Comparison of ENCODE assay signal across 9 cellular contexts in the genomic region with DNA sequence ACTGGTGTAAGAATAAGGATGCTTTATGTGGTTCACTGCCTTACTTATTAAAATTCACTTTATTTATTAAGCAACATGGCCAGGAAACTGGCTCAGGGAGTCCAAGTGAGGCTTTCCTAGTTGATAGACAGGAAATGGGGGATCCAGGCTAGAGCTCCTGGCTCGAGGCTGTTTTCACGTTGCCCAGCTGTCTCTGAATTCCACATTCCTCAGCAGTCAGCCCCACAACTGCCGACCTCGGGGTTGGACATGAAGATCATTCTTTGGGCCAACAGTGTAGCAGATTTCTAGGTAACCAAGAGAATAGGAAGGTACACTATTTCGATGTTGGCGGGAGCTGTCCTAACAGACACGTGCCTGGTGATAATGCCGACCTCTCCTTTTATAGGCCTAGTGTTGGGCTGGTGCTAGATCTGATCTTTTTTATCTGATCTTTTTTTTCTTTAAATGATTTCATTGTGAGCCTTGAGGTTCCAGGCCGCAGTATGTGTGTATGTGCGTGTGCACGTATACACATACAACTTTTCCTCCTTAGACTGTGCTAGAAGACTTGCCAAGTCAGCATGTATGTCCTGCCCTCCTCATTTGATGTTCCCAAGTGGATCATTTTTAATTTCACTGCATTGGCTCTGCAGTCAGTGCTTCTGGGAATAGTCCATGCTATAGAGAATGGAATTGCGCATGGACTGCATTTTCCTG.
DNase-seq lines count a peak whose midpoint lies in the region; ATAC-seq and TF ChIP-seq lines count a peak whose summit lies in the region.
"Had no signal": no experiment of that assay in that cellular context is flagged by ENCODE, and none has a peak within 500 bp of the region (broad histone marks: within the 10 kb centered on the region; RNA-seq: fewer than 3 reads in every experiment).

No MANE protein-coding gene starts in this region.

- H3K27me3 ChIP-seq in heart left ventricle (no peaks in the 10 kb centered on the region), mesendoderm (ENCODE audit: insufficient read depth, low read length, poor library complexity) (no peaks in the 10 kb centered on the region), vagina (no peaks in the 10 kb centered on the region)

- H2BK120ac ChIP-seq in mesendoderm (ENCODE audit: low read depth, low read length), result no peak overlapping the region

- intact Hi-C loops in heart left ventricle (cut with DNase I), result loop anchor here in 6 of 10 donors (5.0 to 10.0 kb wide), 3 partner anchors 101 to 119 kb away; a partner anchor contains a TSS
- intact Hi-C loops in cardiac septum (cut with DNase I), result no loop called here
- intact Hi-C loops in vagina (cut with DNase I), result loop anchor here (10.0 kb wide), 1 partner anchor 104 kb away; a partner anchor contains a TSS

- TF ChIP-seq CTCF in heart left ventricle (IDR thresholded peaks at IDR 0.05), result no peak
- no peak for TF ChIP-seq CTCF in choroid plexus epithelial cell (conservative IDR thresholded peaks at IDR 0.05; ENCODE audit: low read depth, low read length)
- TF ChIP-seq CTCF in vagina (IDR thresholded peaks at IDR 0.05), result no peak

- no peaks in the 10 kb centered on the region for H3K79me1 ChIP-seq in mesendoderm (ENCODE audit: low read length)

- H3K27ac ChIP-seq in heart left ventricle, result peak overlapping the region in 11 of 12 donors; percentile 52 to 89 (median 78)
- no peak overlapping the region for H3K27ac ChIP-seq in mesendoderm (ENCODE audit: low read depth, low read length)
- peak overlapping the region; percentile 89 for H3K27ac ChIP-seq in vagina

- H4K5ac ChIP-seq in mesendoderm (ENCODE audit: low read length), result no peak overlapping the region

- H2AK5ac ChIP-seq in mesendoderm (ENCODE audit: low read length), result peak overlapping the region; percentile 43

- no peak overlapping the region for H3K4me2 ChIP-seq in mesendoderm (ENCODE audit: low read length)

- H2BK5ac ChIP-seq in mesendoderm (ENCODE audit: low read length), result peak overlapping the region; percentile 20

- DNase-seq in heart left ventricle, result no peak
- no peak for DNase-seq in cardiac septum (ENCODE audit: low spot score)
- peak; percentile 65 for DNase-seq in choroid plexus epithelial cell (ENCODE audit: low read depth)
- DNase-seq in mesendoderm, result peak; percentile 68
- DNase-seq in vagina (ENCODE audit: extremely low spot score in 2 of 2), result no peak
- no peak for DNase-seq in NCI-H2196 treated with DMSO at 0.1 percent for 48 hours (lab: John Stamatoyannopoulos, UW; ENCODE audit: unreplicated experiment)
- no peak for DNase-seq in SHP77 treated with DMSO at 0.1 percent for 48 hours (lab: John Stamatoyannopoulos, UW)
- DNase-seq in NCI-H345 treated with DMSO at 0.1 percent for 48 hours (lab: John Stamatoyannopoulos, UW; ENCODE audit: unreplicated experiment), result no peak
- DNase-seq: NCI-H1048 had no signal

- no peak overlapping the region for H4K8ac ChIP-seq in mesendoderm (ENCODE audit: low read depth, low read length)

- H3K56ac ChIP-seq in mesendoderm (ENCODE audit: low read length), result no peak overlapping the region

- peak in 1 of 4 donors; percentile 21 for ATAC-seq in heart left ventricle

- TF ChIP-seq POLR2A in heart left ventricle (IDR thresholded peaks at IDR 0.05) (no peak), vagina (IDR thresholded peaks at IDR 0.05) (no peak)

- no peaks in the 10 kb centered on the region for H3K79me2 ChIP-seq in mesendoderm (ENCODE audit: control insufficient read depth, insufficient read depth, low read length)

- H3K9me3 ChIP-seq in heart left ventricle, result no peaks in the 10 kb centered on the region
- no peaks in the 10 kb centered on the region for H3K9me3 ChIP-seq in vagina

- peaks cover 4 to 28% (median 20%) of the 10 kb centered on the region in 12 donors for H3K4me1 ChIP-seq in heart left ventricle
- peaks cover 13% of the 10 kb centered on the region for H3K4me1 ChIP-seq in mesendoderm (ENCODE audit: control insufficient read depth, low read depth, low read length)
- peaks cover 30% of the 10 kb centered on the region for H3K4me1 ChIP-seq in vagina

- H3K23ac ChIP-seq in mesendoderm (ENCODE audit: low read length), result no peak overlapping the region

- no peak overlapping the region for H2BK15ac ChIP-seq in mesendoderm (replicated peaks; ENCODE audit: low read depth)

- no peak overlapping the region for H3K18ac ChIP-seq in mesendoderm (ENCODE audit: low read length)

- no peak overlapping the region for H3K4ac ChIP-seq in mesendoderm (ENCODE audit: low read depth, low read length)

- H3K36me3 ChIP-seq in heart left ventricle, result peaks cover 0 to 5% (median 0%) of the 10 kb centered on the region in 9 donors
- H3K36me3 ChIP-seq in mesendoderm (ENCODE audit: control insufficient read depth, insufficient read depth, low read length), result no peaks in the 10 kb centered on the region
- no peaks in the 10 kb centered on the region for H3K36me3 ChIP-seq in vagina

- WGBS in heart left ventricle, 4 donors, result 72 to 78% (median 75%) methylated on average over 12 of the region's 12 CpGs
- no CpG with 5 or more reads among the region's 12 CpGs for WGBS in mesendoderm (ENCODE audit: extremely low coverage, insufficient coverage, low lambda C conversion rate)

- H3K9ac ChIP-seq in mesendoderm (ENCODE audit: low read length), result no peak overlapping the region

- H3K4me3 ChIP-seq in heart left ventricle, result no peak overlapping the region
- H3K4me3 ChIP-seq in choroid plexus epithelial cell (ENCODE audit: low read depth, low read length), result no peak overlapping the region
- H3K4me3 ChIP-seq in mesendoderm (ENCODE audit: low read length), result no peak overlapping the region
- H3K4me3 ChIP-seq in vagina, result no peak overlapping the region

Comparison
In these comparisons a context has a peak if more than half of its experiments do, and no peak if none do; other contexts are left out.
1. DNase-seq: peak in choroid plexus epithelial cell (single experiment) and mesendoderm (single experiment); none in heart left ventricle (0 of 5), cardiac septum (single experiment), vagina (0 of 2), NCI-H2196 treated with DMSO at 0.1 percent for 48 hours (single experiment), SHP77 treated with DMSO at 0.1 percent for 48 hours (single experiment) and NCI-H345 treated with DMSO at 0.1 percent for 48 hours (single experiment).